In genomic region chr11:64089915-64090810, GRCh38 we compare ENCODE assay signal across 22 cellular contexts. TPM values are rescaled to one million over a fixed set of nuclear protein-coding genes. Genes with fewer than 3 reads are reported as not detected.
A peak's percentile ranks its signal among the peaks of the same experiment; 100 is the strongest.
DNase-seq lines count a peak whose midpoint lies in the region; ATAC-seq, FAIRE-seq and TF ChIP-seq lines count a peak whose summit lies in the region.
"Had no signal": no experiment of that assay in that cellular context is flagged by ENCODE, and none has a peak within 500 bp of the region (broad histone marks: within the 10 kb centered on the region; RNA-seq: fewer than 3 reads in every experiment).

No MANE protein-coding gene starts in this region.

- H3K4me3 ChIP-seq in A549 (no peak overlapping the region), lower leg skin (ENCODE audit: low read depth, poor library complexity, severe bottlenecking) (no peak overlapping the region), GM23248 (no peak overlapping the region)
- H3K4me3 ChIP-seq: heart left ventricle, Peyer's patch, vagina had no signal

- intact Hi-C loops in lower leg skin (cut with DNase I; ENCODE audit: low total_unique reads) = no loop called here

- H3K4me2 ChIP-seq in A549 (peak overlapping the region; percentile 81), GM23248 (ENCODE audit: unreplicated experiment) (no peak overlapping the region)

- H3K79me2 ChIP-seq in GM23248 (ENCODE audit: insufficient read depth) = no peaks in the 10 kb centered on the region

- CTCF ChIA-PET in A549 (lab: Yijun Ruan, JAX) = interaction anchor here (0.8 to 2.1 kb wide), 5 partner anchors 42 to 63 kb away, joined by 3 to 5 read pairs (median 4); no protein-coding TSS in a partner anchor

- TF ChIP-seq CTCF in A549 (IDR thresholded peaks at IDR 0.05) (no peak), lower leg skin (IDR thresholded peaks at IDR 0.05) (no peak)

- TF ChIP-seq POLR2A in A549 (IDR thresholded peaks at IDR 0.05; ENCODE audit: low read length) (no peak), lower leg skin (IDR thresholded peaks at IDR 0.05) (no peak)

- ATAC-seq in A549 (no peak), GM21717 (IDR thresholded peaks at IDR 0.05; ENCODE audit: unreplicated experiment) (no peak)
- ATAC-seq: heart left ventricle; HepG2; stimulated activated naive CD8-positive, alpha-beta T cell treated with anti-CD3 and anti-CD28 coated beads, Interleukin-15, Interleukin-2, amounts not matched to agents 100 U/mL and 50 U/mL, for 24 hours had no signal

- FAIRE-seq in A549 (lab: Jason Lieb, UNC) = no peak
- FAIRE-seq: HepG2 had no signal

- no peaks in the 10 kb centered on the region for H3K36me3 ChIP-seq in GM23248 (ENCODE audit: low read depth)
- H3K36me3 ChIP-seq: heart left ventricle, Peyer's patch, vagina had no signal

- no peaks in the 10 kb centered on the region for H3F3A ChIP-seq in GM23248 (ENCODE audit: insufficient read depth)

- DNase-seq in A549 (ENCODE audit: low read depth in 1 of 2, low spot score in 1 of 2) (no peak), KG1 (lab: John Stamatoyannopoulos, UW) (peak; percentile 58), UCSD-AML1 (lab: John Stamatoyannopoulos, UW; ENCODE audit: unreplicated experiment) (peak; percentile 56), medulla oblongata (ENCODE audit: extremely low spot score) (peak; percentile 45), lower leg skin (ENCODE audit: low spot score in 2 of 2) (no peak), GM19240 (ENCODE audit: insufficient read length, low spot score) (no peak), GM23248 (no peak)
- DNase-seq: ACHN; activated naive CD8-positive, alpha-beta T cell treated with anti-CD3 and anti-CD28 coated beads for 36 hours; activated T-cell treated with anti-CD3 and anti-CD28 coated beads, Interleukin-2, amount 50 U/mL, for 24 hours; CD4-positive, alpha-beta T cell; effector CD8-positive, alpha-beta T cell; heart left ventricle; NCI-H1105; NCI-H774; Peyer's patch; retina; stimulated activated CD4-positive, alpha-beta T cell treated with anti-CD3 and anti-CD28 coated beads, Interleukin-15, amount 100 ng/mL, for 24 hours; stimulated activated naive CD8-positive, alpha-beta T cell treated with anti-CD3 and anti-CD28 coated beads, Interleukin-15, Interleukin-2, amounts not matched to agents 100 U/mL and 50 U/mL, for 24 hours had no signal

- no peaks in the 10 kb centered on the region for H4K20me1 ChIP-seq in GM23248 (ENCODE audit: insufficient read depth)

- H3K9me3 ChIP-seq in A549 (no peaks in the 10 kb centered on the region), GM23248 (ENCODE audit: low read depth) (no peaks in the 10 kb centered on the region)
- H3K9me3 ChIP-seq: heart left ventricle, Peyer's patch, vagina had no signal

- TF ChIP-seq RAD21 in A549 (conservative IDR thresholded peaks at IDR 0.05 in 1 of 2, IDR thresholded peaks at IDR 0.05 in 1 of 2) = no peak

- TF ChIP-seq EP300 in A549 (IDR thresholded peaks at IDR 0.05) = no peak

- H3K27ac ChIP-seq in A549 (peak overlapping the region; percentile 91 to 95), GM23248 (no peak overlapping the region)
- H3K27ac ChIP-seq: Peyer's patch, vagina had no signal

- H2AFZ ChIP-seq in GM23248 = no peak overlapping the region

- 86% methylated on average over 19 of the region's 28 CpGs for WGBS in A549 (ENCODE audit: missing lambda C conversion rate)
- 88 to 91% methylated on average over 28 of the region's 28 CpGs for WGBS in lower leg skin, 2 donors
- 91 to 93% methylated on average over 25 to 28 of the region's 28 CpGs for WGBS in GM23248 (ENCODE audit: low coverage in 1 of 2, low lambda C conversion rate in 2 of 2, missing lambda C conversion rate in 2 of 2), 2 experiments

- no peaks in the 10 kb centered on the region for H3K9me2 ChIP-seq in GM23248 (ENCODE audit: insufficient read depth)

- H3K4me1 ChIP-seq in A549 (peaks cover 75% of the 10 kb centered on the region), GM23248 (ENCODE audit: insufficient read depth) (peaks cover 6% of the 10 kb centered on the region; the same call in 1 of the 2 replicates)

- no peaks in the 10 kb centered on the region for H3K27me3 ChIP-seq in GM23248 (replicated peaks; ENCODE audit: insufficient read depth)
- H3K27me3 ChIP-seq: heart left ventricle, Peyer's patch, vagina had no signal

- in situ Hi-C loops in GM23248 (cut with MboI) = no loop called here

- H3K9ac ChIP-seq in GM23248 = no peak overlapping the region

- POLR2A ChIA-PET in A549 (lab: Yijun Ruan, JAX) = no interaction called here

TF ChIP-seq in A549, 52 proteins besides CTCF, POLR2A, EP300 and RAD21:
- TF ChIP-seq FOSB (CRISPR knock-in tag; IDR thresholded peaks at IDR 0.05) = no peak
- no peak for TF ChIP-seq SMC3 (IDR thresholded peaks at IDR 0.05)
- no peak for TF ChIP-seq RFX5 (IDR thresholded peaks at IDR 0.05)
- TF ChIP-seq ESRRA (IDR thresholded peaks at IDR 0.05; ENCODE audit: borderline replicate concordance, low read length) = no peak
- TF ChIP-seq CHD2 (IDR thresholded peaks at IDR 0.05; ENCODE audit: low read length, partially characterized antibody) = no peak
- TF ChIP-seq, protein P1, sequence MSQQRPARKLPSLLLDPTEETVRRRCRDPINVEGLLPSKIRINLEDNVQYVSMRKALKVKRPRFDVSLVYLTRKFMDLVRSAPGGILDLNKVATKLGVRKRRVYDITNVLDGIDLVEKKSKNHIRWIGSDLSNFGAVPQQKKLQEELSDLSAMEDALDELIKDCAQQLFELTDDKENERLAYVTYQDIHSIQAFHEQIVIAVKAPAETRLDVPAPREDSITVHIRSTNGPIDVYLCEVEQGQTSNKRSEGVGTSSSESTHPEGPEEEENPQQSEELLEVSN (IDR thresholded peaks at IDR 0.05; ENCODE audit: borderline replicate concordance, low read depth) = no peak
- peak; percentile 6 for TF ChIP-seq MAFK (IDR thresholded peaks at IDR 0.05; ENCODE audit: partially characterized antibody)
- no peak for TF ChIP-seq GATA3 (IDR thresholded peaks at IDR 0.05; ENCODE audit: borderline replicate concordance)
- TF ChIP-seq, protein P2, sequence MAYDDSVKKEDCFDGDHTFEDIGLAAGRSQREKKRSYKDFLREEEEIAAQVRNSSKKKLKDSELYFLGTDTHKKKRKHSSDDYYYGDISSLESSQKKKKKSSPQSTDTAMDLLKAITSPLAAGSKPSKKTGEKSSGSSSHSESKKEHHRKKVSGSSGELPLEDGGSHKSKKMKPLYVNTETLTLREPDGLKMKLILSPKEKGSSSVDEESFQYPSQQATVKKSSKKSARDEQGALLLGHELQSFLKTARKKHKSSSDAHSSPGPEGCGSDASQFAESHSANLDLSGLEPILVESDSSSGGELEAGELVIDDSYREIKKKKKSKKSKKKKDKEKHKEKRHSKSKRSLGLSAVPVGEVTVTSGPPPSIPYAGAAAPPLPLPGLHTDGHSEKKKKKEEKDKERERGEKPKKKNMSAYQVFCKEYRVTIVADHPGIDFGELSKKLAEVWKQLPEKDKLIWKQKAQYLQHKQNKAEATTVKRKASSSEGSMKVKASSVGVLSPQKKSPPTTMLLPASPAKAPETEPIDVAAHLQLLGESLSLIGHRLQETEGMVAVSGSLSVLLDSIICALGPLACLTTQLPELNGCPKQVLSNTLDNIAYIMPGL (CRISPR knock-in tag; IDR thresholded peaks at IDR 0.05; ENCODE audit: borderline replicate concordance) = no peak

RNA-seq across cellular contexts. Expression of gene FLRT1, which starts 54.4 kb away (rescaled TPM):
- polyA plus RNA-seq in A549 (2011; rRNA removed) (0.28 and 0.31 TPM in 2 replicates), A549 (2017; fragmentation: RNase III; extraction: RNeasy Plus Mini Kit Qiagen cat#74134 plus additional on column Dnase treatment) (0.07 to 0.13 TPM (median 0.10 TPM) in 3 replicates), GM23248 (2016; fragmentation: Nextera tagmentation; extraction: Ambion mirVana) (0.09 TPM in 1 of 2 replicates, not detected in the other)
- polyA plus RNA-seq in A549 (2012; cell fraction: cytosol; rRNA removed) = 0.08 and 0.10 TPM in 2 replicates
- polyA plus RNA-seq in A549 (2012; cell fraction: nucleus; rRNA removed) = 0.02 and 0.10 TPM in 2 replicates
- 0.58 and 0.73 TPM in 2 replicates for polyA minus RNA-seq in A549 (2011; rRNA and poly(A)+ RNA removed)
- total RNA-seq in lower leg skin = under 1 TPM in 3 of 4 donors, not detected in 1; 0.08 to 0.62 (median 0.15) TPM
- total RNA-seq in GM23248 (2014; rRNA removed; shearing (Covaris generic)) = 0.22 TPM in 1 of 2 replicates, not detected in the other
- total RNA-seq: activated naive CD8-positive, alpha-beta T cell treated with anti-CD3 and anti-CD28 coated beads for 36 hours; CD4-positive, alpha-beta T cell had no signal

Comparison
In these comparisons a context has a peak if more than half of its experiments do, and no peak if none do; other contexts are left out.
1. DNase-seq: peak in KG1 (single experiment), UCSD-AML1 (single experiment) and medulla oblongata (single experiment); none in A549 (0 of 2), lower leg skin (0 of 2), GM19240 (single experiment) and GM23248 (single experiment).